In genomic region chr2:121359170-121359569, GRCh38 we compare ENCODE assay signal across 20 cellular contexts.
"Had no signal": no experiment of that assay in that cellular context is flagged by ENCODE, and none has a peak within 500 bp of the region (broad histone marks: within the 10 kb centered on the region; RNA-seq: fewer than 3 reads in every experiment).

No MANE protein-coding gene starts in this region.

- ATAC-seq: K562, Panc1 had no signal

- H3K4me3 Mint-ChIP-seq: IgD-negative memory B cell had no signal

- H3K4me2 ChIP-seq: KMS-11 had no signal

- H3K27ac Mint-ChIP-seq: IgD-negative memory B cell had no signal

- H3K9ac ChIP-seq: KMS-11 had no signal

- H3K27me3 Mint-ChIP-seq: IgD-negative memory B cell had no signal

- H3K27ac ChIP-seq: HL-60, KMS-11 had no signal

- H3K4me1 Mint-ChIP-seq: IgD-negative memory B cell had no signal

- DNase-seq: Kasumi-1, MV-4-11, NCI-H1048, NCI-H1105, NCI-H1417, NCI-H1436 treated with DMSO at 0.1 percent for 48 hours, NCI-H1694, NCI-H1930, NCI-H2081, NCI-H2107, NCI-H2227 treated with DMSO at 0.1 percent for 48 hours, NCI-H524, NCI-H526 treated with DMSO at 0.1 percent for 48 hours, NCI-H774, SHP77 had no signal

- H3K9me3 Mint-ChIP-seq: IgD-negative memory B cell had no signal

- H3K4me3 ChIP-seq: K562 had no signal
